31 cellular contexts compared by ENCODE assay signal in the genomic region with DNA sequence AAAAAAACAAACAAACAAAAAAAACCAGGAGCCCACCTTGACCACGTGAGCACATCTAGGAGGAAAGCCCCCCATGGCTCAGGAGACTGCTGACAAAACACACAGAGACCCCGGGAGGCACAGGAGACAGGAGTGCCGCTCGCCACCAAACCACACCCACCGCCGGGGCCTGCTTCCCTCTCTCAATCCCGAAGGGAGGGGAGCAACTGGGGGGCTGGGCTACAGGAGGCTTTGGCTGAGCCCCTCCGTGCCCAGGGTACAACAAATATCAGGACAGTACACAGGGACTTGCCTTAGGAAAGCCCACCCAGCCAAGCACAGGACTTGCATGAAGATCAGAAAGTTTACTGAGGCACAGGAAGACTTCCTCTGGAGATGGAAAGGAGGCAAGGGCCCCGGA.
"Had no signal": no experiment of that assay in that cellular context is flagged by ENCODE, and none has a peak within 500 bp of the region (broad histone marks: within the 10 kb centered on the region; RNA-seq: fewer than 3 reads in every experiment).

No MANE protein-coding gene starts in this region.

- H3K4me3 Mint-ChIP-seq: activated CD8-positive, alpha-beta T cell treated with anti-CD3 and anti-CD28 coated beads for 36 hours; activated naive CD4-positive, alpha-beta T cell treated with anti-CD3 and anti-CD28 coated beads, Interleukin-2, amount 50 U/mL, for 24 hours; activated naive CD8-positive, alpha-beta T cell treated with anti-CD3 and anti-CD28 coated beads, Interleukin-2, amount 50 U/mL, for 24 hours; dendritic cell treated with granulocyte-macrophage colony-stimulating factor and Interleukin-4, amounts not matched to agents 40 ng/mL and 50 ng/mL, for 4 days; endodermal cell; immature natural killer cell; natural killer cell; T-helper 1 cell treated with Interleukin-12 subunit alpha and Interleukin-12 subunit beta and Interleukin-4 antibody, amounts not matched to agents 30 μg/mL and 1 μg/mL, for 36 hours had no signal

- H3K27me3 ChIP-seq: ovary, uterus had no signal

- H3K4me3 ChIP-seq: breast epithelium, lower lobe of right lung, ovary, prostate gland, suprapubic skin, tibial nerve, uterus had no signal

- H3K36me3 ChIP-seq: breast epithelium, lower lobe of right lung, ovary, prostate gland, suprapubic skin, uterus had no signal

- ATAC-seq: activated CD8-positive, alpha-beta T cell treated with anti-CD3 and anti-CD28 coated beads for 36 hours; activated naive CD8-positive, alpha-beta T cell treated with anti-CD3 and anti-CD28 coated beads, Interleukin-2, amount 50 U/mL, for 24 hours; esophagus mucosa; lower lobe of right lung; natural killer cell; sciatic nerve had no signal

- DNase-seq: activated CD4-positive, alpha-beta T cell treated with anti-CD3 and anti-CD28 coated beads for 48 hours; activated CD8-positive, alpha-beta T cell treated with anti-CD3 and anti-CD28 coated beads for 36 hours; activated naive CD8-positive, alpha-beta T cell treated with anti-CD3 and anti-CD28 coated beads, Interleukin-2, amount 50 U/mL, for 24 hours; activated T-cell treated with anti-CD3 and anti-CD28 coated beads, Interleukin-2, amount 50 U/mL, for 48 hours; central memory CD4-positive, alpha-beta T cell; endodermal cell; foreskin fibroblast; hypothalamus; immature natural killer cell; lower lobe of right lung; mesenchymal stem cell; natural killer cell; retina; small intestine; stimulated activated CD4-positive, alpha-beta T cell treated with anti-CD3 and anti-CD28 coated beads, Interleukin-1b, Interleukin-23, amount 100 ng/mL, for 48 hours; stimulated activated naive CD4-positive, alpha-beta T cell; SW 1271; T-helper 9 cell; uterus had no signal

- H3K9me3 Mint-ChIP-seq: activated CD8-positive, alpha-beta T cell treated with anti-CD3 and anti-CD28 coated beads for 36 hours; activated naive CD4-positive, alpha-beta T cell treated with anti-CD3 and anti-CD28 coated beads, Interleukin-2, amount 50 U/mL, for 24 hours; activated naive CD8-positive, alpha-beta T cell treated with anti-CD3 and anti-CD28 coated beads, Interleukin-2, amount 50 U/mL, for 24 hours; activated T-helper 2 cell treated with anti-CD3 and anti-CD28 coated beads, Interferon-gamma antibody, Interleukin-2, Interleukin-4, amounts not matched to agents 10 μg/mL and 5 μg/mL and 100 μg/mL, durations not matched to agents 14 hours and 24 hours and 36 hours; dendritic cell treated with granulocyte-macrophage colony-stimulating factor and Interleukin-4, amounts not matched to agents 40 ng/mL and 50 ng/mL, for 4 days; endodermal cell; immature natural killer cell; natural killer cell; T-helper 1 cell treated with Interleukin-12 subunit alpha and Interleukin-12 subunit beta and Interleukin-4 antibody, amounts not matched to agents 30 μg/mL and 1 μg/mL, for 36 hours had no signal

- H3K27ac Mint-ChIP-seq: activated CD8-positive, alpha-beta T cell treated with anti-CD3 and anti-CD28 coated beads for 36 hours; activated naive CD4-positive, alpha-beta T cell treated with anti-CD3 and anti-CD28 coated beads, Interleukin-2, amount 50 U/mL, for 24 hours; activated naive CD8-positive, alpha-beta T cell treated with anti-CD3 and anti-CD28 coated beads, Interleukin-2, amount 50 U/mL, for 24 hours; activated T-helper 2 cell treated with anti-CD3 and anti-CD28 coated beads, Interferon-gamma antibody, Interleukin-2, Interleukin-4, amounts not matched to agents 10 μg/mL and 5 μg/mL and 100 μg/mL, durations not matched to agents 14 hours and 24 hours and 36 hours; dendritic cell treated with granulocyte-macrophage colony-stimulating factor and Interleukin-4, amounts not matched to agents 40 ng/mL and 50 ng/mL, for 4 days; endodermal cell; immature natural killer cell; natural killer cell; T-helper 1 cell treated with Interleukin-12 subunit alpha and Interleukin-12 subunit beta and Interleukin-4 antibody, amounts not matched to agents 30 μg/mL and 1 μg/mL, for 36 hours had no signal

- H3K4me1 ChIP-seq: breast epithelium, lower lobe of right lung, prostate gland, uterus had no signal

- H3K27ac ChIP-seq: breast epithelium, lower lobe of right lung, ovary, prostate gland, suprapubic skin, tibial nerve, uterus, VCaP had no signal

- H3K4me1 Mint-ChIP-seq: activated naive CD4-positive, alpha-beta T cell treated with anti-CD3 and anti-CD28 coated beads, Interleukin-2, amount 50 U/mL, for 24 hours; endodermal cell had no signal

- H3K9me3 ChIP-seq: breast epithelium, lower lobe of right lung, ovary, prostate gland, suprapubic skin, uterus had no signal

- H3K36me3 Mint-ChIP-seq: natural killer cell had no signal
